ENCODE assay signal across 8 cellular contexts in genomic region chr1:96721053-96721381, GRCh38. TPM values are rescaled to one million over a fixed set of nuclear protein-coding genes. Genes with fewer than 3 reads are reported as not detected.
DNase-seq lines count a peak whose midpoint lies in the region; ATAC-seq and TF ChIP-seq lines count a peak whose summit lies in the region.

No MANE protein-coding gene starts in this region.

- H3K4me3 Mint-ChIP-seq in central memory CD8-positive, alpha-beta T cell: peak overlapping the region; percentile 95
- H3K4me3 Mint-ChIP-seq in naive thymus-derived CD8-positive, alpha-beta T cell: peak overlapping the region; percentile 94 to 99 (median 97)

- ATAC-seq in GM21360 (IDR thresholded peaks at IDR 0.05; ENCODE audit: unreplicated experiment): peak; percentile 5
- peak; percentile 2 for ATAC-seq in central memory CD8-positive, alpha-beta T cell (replicated peaks; ENCODE audit: extremely low read depth, poor library complexity, severe bottlenecking)
- peak; percentile 2 to 7 for ATAC-seq in naive thymus-derived CD8-positive, alpha-beta T cell
- ATAC-seq in activated CD4-positive, CD25-positive, alpha-beta regulatory T cell treated with anti-CD3 and anti-CD28 coated beads, Interleukin-2, amount 50 U/mL, for 24 hours: no peak

- WGBS in HUES64: 48% methylated on average over 4 of the region's 4 CpGs

- POLR2A ChIA-PET in BJ (lab: Charles Lee): no interaction called here
- POLR2A ChIA-PET in naive thymus-derived CD8-positive, alpha-beta T cell (lab: Charles Lee): no interaction called here

- H3K4me3 ChIP-seq in BJ (ENCODE audit: low read depth, low read length): peak overlapping the region; percentile 85
- H3K4me3 ChIP-seq in HUES64 (ENCODE audit: low read length): peak overlapping the region; percentile 98

- H3K9me3 Mint-ChIP-seq in central memory CD8-positive, alpha-beta T cell: no peaks in the 10 kb centered on the region
- no peaks in the 10 kb centered on the region for H3K9me3 Mint-ChIP-seq in naive thymus-derived CD8-positive, alpha-beta T cell

- H3K36me3 ChIP-seq in BJ (ENCODE audit: control insufficient read depth, insufficient read depth, low read length): peaks cover 2% of the 10 kb centered on the region; the same call in 1 of the 2 replicates
- peaks cover 27% of the 10 kb centered on the region for H3K36me3 ChIP-seq in HUES64 (ENCODE audit: insufficient read depth, low read length)

- peaks cover 4% of the 10 kb centered on the region; the same call in 1 of the 2 replicates for H3K9me3 ChIP-seq in HUES64 (ENCODE audit: insufficient read depth, low read depth, low read length)

- no peak for TF ChIP-seq CTCF in BJ (IDR thresholded peaks at IDR 0.05; ENCODE audit: insufficient read depth, low read depth, low read length)

- peaks cover 29% of the 10 kb centered on the region for H3K4me1 ChIP-seq in HUES64 (ENCODE audit: insufficient read depth, low read length)

- peaks cover 5% of the 10 kb centered on the region for H3K27me3 Mint-ChIP-seq in central memory CD8-positive, alpha-beta T cell
- H3K27me3 Mint-ChIP-seq in naive thymus-derived CD8-positive, alpha-beta T cell: peaks cover 0 to 2% (median 0%) of the 10 kb centered on the region in 5 donors

- peak overlapping the region; percentile 98 for H3K27ac ChIP-seq in HUES64 (ENCODE audit: low read depth, low read length)

- peaks cover 32% of the 10 kb centered on the region for H3K4me1 Mint-ChIP-seq in central memory CD8-positive, alpha-beta T cell
- H3K4me1 Mint-ChIP-seq in naive thymus-derived CD8-positive, alpha-beta T cell: peaks cover 14 to 32% (median 28%) of the 10 kb centered on the region in 4 donors

- CTCF ChIA-PET in BJ (lab: Yijun Ruan, JAX): no interaction called here

- peak overlapping the region; percentile 90 for H3K27ac Mint-ChIP-seq in central memory CD8-positive, alpha-beta T cell (ENCODE audit: low read depth)
- H3K27ac Mint-ChIP-seq in naive thymus-derived CD8-positive, alpha-beta T cell: peak overlapping the region; percentile 83 to 99 (median 96)

- peak overlapping the region; percentile 99 for H3K9ac ChIP-seq in HUES64 (ENCODE audit: low read depth, low read length)

- no peaks in the 10 kb centered on the region for H3K27me3 ChIP-seq in BJ (ENCODE audit: control insufficient read depth, insufficient read depth, low read length)
- no peaks in the 10 kb centered on the region for H3K27me3 ChIP-seq in HUES64 (ENCODE audit: insufficient read depth, low read length)

- DNase-seq in BJ (ENCODE audit: low read depth): peak; percentile 4
- DNase-seq in central memory CD8-positive, alpha-beta T cell (ENCODE audit: low spot score in 2 of 2): no peak
- no peak for DNase-seq in naive thymus-derived CD8-positive, alpha-beta T cell
- no peak for DNase-seq in stimulated activated CD8-positive, alpha-beta memory T cell treated with anti-CD3 and anti-CD28 coated beads, Interleukin-4, amount 100 ng/mL, for 48 hours
- no peak for DNase-seq in NCI-H2029 treated with DMSO at 0.1 percent for 48 hours (lab: John Stamatoyannopoulos, UW)

- H3K36me3 Mint-ChIP-seq in central memory CD8-positive, alpha-beta T cell (ENCODE audit: insufficient read depth): peaks cover 11% of the 10 kb centered on the region
- peaks cover 0 to 10% (median 5%) of the 10 kb centered on the region in 3 donors for H3K36me3 Mint-ChIP-seq in naive thymus-derived CD8-positive, alpha-beta T cell

RNA-seq across cellular contexts. Expression of gene PTBP2, which starts 0.6 kb away (rescaled TPM):
- 5.7 and 9.5 TPM in 2 replicates for polyA plus RNA-seq in BJ (2011; rRNA removed)
- 13.6 and 17.2 TPM in 2 replicates for polyA minus RNA-seq in BJ (2011; rRNA and poly(A)+ RNA removed)
- 46.7 TPM for polyA plus RNA-seq in HUES64 (2013, experiment 1 of 2)
- 50.4 TPM for polyA plus RNA-seq in HUES64 (2013, experiment 2 of 2)
- 10 to 100 TPM; 20.6 to 22.1 TPM for total RNA-seq in naive thymus-derived CD8-positive, alpha-beta T cell
- polyA plus RNA-seq in naive thymus-derived CD8-positive, alpha-beta T cell: 1 to 10 TPM; 1.4 to 2.7 (median 2.1) TPM

Comparison
In these comparisons a context has a peak if more than half of its experiments do, and no peak if none do; other contexts are left out.
1. ATAC-seq: peak in GM21360 (single experiment), central memory CD8-positive, alpha-beta T cell (single experiment) and naive thymus-derived CD8-positive, alpha-beta T cell (2 of 2); none in activated CD4-positive, CD25-positive, alpha-beta regulatory T cell treated with anti-CD3 and anti-CD28 coated beads, Interleukin-2, amount 50 U/mL, for 24 hours (0 of 2).